In the genomic region with DNA sequence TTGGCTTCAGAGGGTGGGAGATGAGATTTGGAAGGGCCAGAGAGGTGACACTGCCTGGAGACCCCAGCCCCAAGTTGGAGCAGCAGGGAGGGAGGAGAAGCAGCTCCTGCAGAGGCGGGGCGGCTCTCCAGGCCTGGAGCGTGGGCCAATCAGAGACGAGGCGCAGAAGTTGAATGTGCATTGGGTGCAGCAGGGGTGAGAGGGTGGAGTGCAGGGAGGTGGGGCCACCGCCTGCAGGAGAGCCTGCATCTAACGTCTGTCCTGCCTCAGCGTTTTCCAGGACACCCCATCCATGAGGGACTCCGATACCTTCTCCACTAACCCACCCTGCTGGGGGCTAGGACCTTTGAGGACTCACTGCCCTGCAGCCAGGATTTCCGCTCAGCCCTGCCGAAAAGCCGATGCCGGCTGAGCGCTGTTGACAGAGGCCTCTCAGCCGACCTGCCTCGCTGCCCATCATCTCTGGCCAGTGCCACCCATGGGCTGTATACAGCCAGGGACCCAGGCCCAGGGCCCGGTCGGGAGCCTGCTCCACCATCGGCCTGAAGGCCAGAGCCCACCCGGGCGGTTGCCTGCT, we compare ENCODE assay signal across 11 cellular contexts.
DNase-seq lines count a peak whose midpoint lies in the region; ATAC-seq and TF ChIP-seq lines count a peak whose summit lies in the region.
"Had no signal": no experiment of that assay in that cellular context is flagged by ENCODE, and none has a peak within 500 bp of the region (broad histone marks: within the 10 kb centered on the region; RNA-seq: fewer than 3 reads in every experiment).

No MANE protein-coding gene starts in this region.

- no peak for TF ChIP-seq CTCF in neural progenitor cell (IDR thresholded peaks at IDR 0.05)

- no peaks in the 10 kb centered on the region for H3K4me1 ChIP-seq in effector memory CD4-positive, alpha-beta T cell (ENCODE audit: control insufficient read depth, insufficient read depth, low read length, poor library complexity, severe bottlenecking)
- H3K4me1 ChIP-seq in neural progenitor cell = peaks cover 35% of the 10 kb centered on the region

- peak; percentile 35 for DNase-seq in activated CD4-positive, alpha-beta T cell treated with anti-CD3 and anti-CD28 coated beads for 36 hours
- no peak for DNase-seq in activated CD4-positive, alpha-beta T cell treated with anti-CD3 and anti-CD28 coated beads for 4 hours
- peak; percentile 27 for DNase-seq in NCI-H1694 (lab: John Stamatoyannopoulos, UW)
- no peak for DNase-seq in effector memory CD4-positive, alpha-beta T cell
- DNase-seq in neural progenitor cell (ENCODE audit: low spot score) = peak; percentile 79
- DNase-seq in NCI-H187 treated with DMSO at 0.1 percent for 48 hours (lab: John Stamatoyannopoulos, UW) = no peak
- DNase-seq in DMS79 treated with DMSO at 0.1 percent for 48 hours (lab: John Stamatoyannopoulos, UW) = no peak
- no peak for DNase-seq in cerebellar cortex (ENCODE audit: low spot score)
- DNase-seq: left colon, NCI-H774 had no signal

- intact Hi-C loops in activated CD4-positive, alpha-beta T cell treated with anti-CD3 and anti-CD28 coated beads for 36 hours (cut with DNase I, micrococcal nuclease) = no loop called here

- no peaks in the 10 kb centered on the region for H3K9me3 Mint-ChIP-seq in activated CD4-positive, alpha-beta T cell treated with anti-CD3 and anti-CD28 coated beads for 36 hours (ENCODE audit: low read depth)
- H3K9me3 Mint-ChIP-seq in neural progenitor cell = no peaks in the 10 kb centered on the region

- peak; percentile 75 for ATAC-seq in activated CD4-positive, alpha-beta T cell treated with anti-CD3 and anti-CD28 coated beads for 36 hours
- ATAC-seq: left colon had no signal

- POLR2A ChIA-PET in activated CD4-positive, alpha-beta T cell treated with anti-CD3 and anti-CD28 coated beads for 36 hours (lab: Charles Lee) = no interaction called here

- H3K4me2 ChIP-seq in neural progenitor cell = peak overlapping the region; percentile 83

- peak overlapping the region; percentile 86 for H2AFZ ChIP-seq in neural progenitor cell (replicated peaks)

- H3K9me3 ChIP-seq in effector memory CD4-positive, alpha-beta T cell (ENCODE audit: control insufficient read depth, low read length) = no peaks in the 10 kb centered on the region
- H3K9me3 ChIP-seq in neural progenitor cell (ENCODE audit: low read depth) = no peaks in the 10 kb centered on the region

- H3K27ac ChIP-seq in effector memory CD4-positive, alpha-beta T cell (ENCODE audit: insufficient read depth, low read length, poor library complexity, severe bottlenecking) = no peak overlapping the region
- H3K27ac ChIP-seq in neural progenitor cell = no peak overlapping the region
- H3K27ac ChIP-seq: epithelial cell of prostate had no signal

- H3K9ac ChIP-seq in neural progenitor cell = no peak overlapping the region

- H3K27me3 Mint-ChIP-seq in activated CD4-positive, alpha-beta T cell treated with anti-CD3 and anti-CD28 coated beads for 36 hours = peaks cover 38% of the 10 kb centered on the region
- peaks cover 19% of the 10 kb centered on the region for H3K27me3 Mint-ChIP-seq in neural progenitor cell (ENCODE audit: insufficient read depth, low read depth)

- no peaks in the 10 kb centered on the region for H3K79me2 ChIP-seq in neural progenitor cell (ENCODE audit: low read depth)

- peak overlapping the region; percentile 17 for H3K4me3 ChIP-seq in effector memory CD4-positive, alpha-beta T cell (ENCODE audit: insufficient read depth, low read depth, low read length, poor library complexity, severe bottlenecking)
- peak overlapping the region; percentile 41 for H3K4me3 ChIP-seq in neural progenitor cell

- H3K4me1 Mint-ChIP-seq in activated CD4-positive, alpha-beta T cell treated with anti-CD3 and anti-CD28 coated beads for 36 hours = peaks cover 5% of the 10 kb centered on the region
- peaks cover 25% of the 10 kb centered on the region for H3K4me1 Mint-ChIP-seq in neural progenitor cell

- no peak overlapping the region for H3K27ac Mint-ChIP-seq in activated CD4-positive, alpha-beta T cell treated with anti-CD3 and anti-CD28 coated beads for 36 hours
- H3K27ac Mint-ChIP-seq in neural progenitor cell = no peak overlapping the region

- H3F3A ChIP-seq in neural progenitor cell (ENCODE audit: low read depth) = peaks cover 6% of the 10 kb centered on the region

- H3K4me3 Mint-ChIP-seq in activated CD4-positive, alpha-beta T cell treated with anti-CD3 and anti-CD28 coated beads for 36 hours = peak overlapping the region; percentile 48
- peak overlapping the region; percentile 55 for H3K4me3 Mint-ChIP-seq in neural progenitor cell

- H4K20me1 ChIP-seq in neural progenitor cell (ENCODE audit: low read depth) = no peaks in the 10 kb centered on the region

- H3K27me3 ChIP-seq in effector memory CD4-positive, alpha-beta T cell (replicated peaks; ENCODE audit: control insufficient read depth, insufficient read depth, low read length, poor library complexity, severe bottlenecking) = peaks cover 12% of the 10 kb centered on the region
- no peaks in the 10 kb centered on the region for H3K27me3 ChIP-seq in neural progenitor cell

- no peaks in the 10 kb centered on the region for H3K36me3 ChIP-seq in effector memory CD4-positive, alpha-beta T cell (ENCODE audit: control insufficient read depth, insufficient read depth, low read length)
- H3K36me3 ChIP-seq in neural progenitor cell = no peaks in the 10 kb centered on the region

- no peaks in the 10 kb centered on the region for H3K36me3 Mint-ChIP-seq in activated CD4-positive, alpha-beta T cell treated with anti-CD3 and anti-CD28 coated beads for 36 hours (ENCODE audit: low read depth)
- H3K36me3 Mint-ChIP-seq in neural progenitor cell = no peaks in the 10 kb centered on the region

- CTCF ChIA-PET in activated CD4-positive, alpha-beta T cell treated with anti-CD3 and anti-CD28 coated beads for 36 hours (lab: Charles Lee) = no interaction called here

Comparison
In these comparisons a context has a peak if more than half of its experiments do, and no peak if none do; other contexts are left out.
1. DNase-seq: peak in activated CD4-positive, alpha-beta T cell treated with anti-CD3 and anti-CD28 coated beads for 36 hours (single experiment), NCI-H1694 (single experiment) and neural progenitor cell (single experiment); none in activated CD4-positive, alpha-beta T cell treated with anti-CD3 and anti-CD28 coated beads for 4 hours (0 of 2), effector memory CD4-positive, alpha-beta T cell (0 of 3), NCI-H187 treated with DMSO at 0.1 percent for 48 hours (single experiment), DMS79 treated with DMSO at 0.1 percent for 48 hours (single experiment) and cerebellar cortex (single experiment).